In the genomic region with DNA sequence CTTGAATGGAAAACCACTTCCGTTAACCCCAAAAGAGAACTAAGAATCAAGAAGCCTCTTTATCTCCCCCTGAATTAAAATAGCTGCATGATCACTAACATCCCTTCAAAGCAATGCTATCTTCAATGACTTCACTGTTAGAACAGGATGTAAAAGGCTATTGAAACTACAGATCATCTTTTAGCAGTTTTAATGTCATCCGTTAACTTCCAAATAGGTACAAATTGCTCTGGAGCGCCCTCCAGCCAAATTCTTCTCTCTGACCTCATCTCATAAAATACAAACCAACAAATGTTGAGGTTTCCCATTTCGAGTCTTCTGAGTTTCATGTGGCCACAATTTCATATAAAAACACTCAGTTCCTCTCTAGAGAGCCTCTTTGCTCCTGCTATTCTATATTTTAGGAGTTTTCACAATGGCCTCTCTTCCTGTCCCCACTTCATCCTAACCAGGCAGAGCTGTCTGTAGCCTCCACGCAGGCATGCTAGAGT, we compare ENCODE assay signal across 16 cellular contexts. TPM values are rescaled to one million over a fixed set of nuclear protein-coding genes. Genes with fewer than 3 reads are reported as not detected.
DNase-seq lines count a peak whose midpoint lies in the region; ATAC-seq and TF ChIP-seq lines count a peak whose summit lies in the region.
"Had no signal": no experiment of that assay in that cellular context is flagged by ENCODE, and none has a peak within 500 bp of the region (broad histone marks: within the 10 kb centered on the region; RNA-seq: fewer than 3 reads in every experiment).

No MANE protein-coding gene starts in this region.

- H3K4me1 ChIP-seq in GM23338 (ENCODE audit: insufficient read depth), result peaks cover 51% of the 10 kb centered on the region
- H3K4me1 ChIP-seq: body of pancreas, SJSA1, suprapubic skin had no signal

- TF ChIP-seq CTCF in GM13977 (IDR thresholded peaks at IDR 0.05; ENCODE audit: extremely low read depth, insufficient read depth, missing control alignments) (peak; percentile 37), GM23338 (conservative IDR thresholded peaks at IDR 0.05; ENCODE audit: low read depth in 2 of 2) (peak; percentile 31 to 36; a peak in 3 of 4 replicates), WTC11 (IDR thresholded peaks at IDR 0.05) (no peak), natural killer cell (IDR thresholded peaks at IDR 0.05) (no peak)

- H3K4me3 Mint-ChIP-seq in GM23338, result no peak overlapping the region
- no peak overlapping the region for H3K4me3 Mint-ChIP-seq in WTC11
- peak overlapping the region; percentile 52 for H3K4me3 Mint-ChIP-seq in natural killer cell

- intact Hi-C loops in natural killer cell (cut with micrococcal nuclease), result no loop called here

- POLR2A ChIA-PET in WTC11 (lab: Charles Lee), result no interaction called here

- no peak overlapping the region for H3K27ac ChIP-seq in GM23338 (ENCODE audit: low read depth)
- H3K27ac ChIP-seq: body of pancreas, SJSA1, skin epidermis, suprapubic skin had no signal

- no peaks in the 10 kb centered on the region; the same call in 1 of the 2 replicates for H4K20me1 ChIP-seq in GM23338 (replicated peaks; ENCODE audit: insufficient read depth)

- no peak for ATAC-seq in GM23338
- no peak for ATAC-seq in WTC11
- no peak for ATAC-seq in natural killer cell
- ATAC-seq: body of pancreas, left colon had no signal

- CTCF ChIA-PET in WTC11 (lab: Charles Lee), result interaction anchor here (0.9 to 1.7 kb wide), 3 partner anchors 35 to 330 kb away, joined by 4 to 5 read pairs (median 4); no protein-coding TSS in a partner anchor

- H3K4me1 Mint-ChIP-seq in GM23338 (peaks cover 43% of the 10 kb centered on the region), WTC11 (peaks cover 51% of the 10 kb centered on the region), natural killer cell (peaks cover 53 to 58% of the 10 kb centered on the region in 2 donors)

- H3K4me2 ChIP-seq in GM23338, result peak overlapping the region; percentile 34; the same call in 1 of the 2 replicates

- no peak overlapping the region for H2AFZ ChIP-seq in GM23338

- H3K9me3 Mint-ChIP-seq in GM23338, result no peaks in the 10 kb centered on the region
- no peaks in the 10 kb centered on the region for H3K9me3 Mint-ChIP-seq in WTC11
- no peaks in the 10 kb centered on the region for H3K9me3 Mint-ChIP-seq in natural killer cell

- H3K9me2 ChIP-seq in GM23338 (ENCODE audit: insufficient read depth), result no peaks in the 10 kb centered on the region

- H3K27me3 Mint-ChIP-seq in GM23338 (ENCODE audit: insufficient read depth, low read depth, poor library complexity), result no peaks in the 10 kb centered on the region
- no peaks in the 10 kb centered on the region for H3K27me3 Mint-ChIP-seq in WTC11 (ENCODE audit: low read depth)
- no peaks in the 10 kb centered on the region for H3K27me3 Mint-ChIP-seq in natural killer cell (ENCODE audit: low read depth in 2 of 2)

- H3K27ac Mint-ChIP-seq in GM23338 (peak overlapping the region; percentile 64), WTC11 (peak overlapping the region; percentile 0; the same call in 1 of the 2 replicates), natural killer cell (peak overlapping the region; percentile 83 to 86)

- H3K36me3 Mint-ChIP-seq in GM23338 (ENCODE audit: low read depth) (peaks cover 10% of the 10 kb centered on the region; the same call in 2 of the 3 replicates), WTC11 (peaks cover 22% of the 10 kb centered on the region), natural killer cell (no peaks in the 10 kb centered on the region)

- no peaks in the 10 kb centered on the region for H3K36me3 ChIP-seq in GM23338 (ENCODE audit: insufficient read depth)
- H3K36me3 ChIP-seq: SJSA1, suprapubic skin had no signal

- no peak overlapping the region for H3K4me3 ChIP-seq in GM23338
- H3K4me3 ChIP-seq: body of pancreas, SJSA1, skin epidermis, suprapubic skin had no signal

- in situ Hi-C loops in GM13977 (cut with MboI; ENCODE audit: low pct_unique_long_range_greater_than_20kb, low sequenced_read_pairs, unreplicated experiment), result no loop called here

- H3F3A ChIP-seq in GM23338 (replicated peaks; ENCODE audit: low read depth), result no peaks in the 10 kb centered on the region

- no peaks in the 10 kb centered on the region for H3K27me3 ChIP-seq in GM23338 (ENCODE audit: insufficient read depth)
- H3K27me3 ChIP-seq: body of pancreas, SJSA1, suprapubic skin had no signal

- H3K79me2 ChIP-seq in GM23338 (replicated peaks; ENCODE audit: insufficient read depth), result peaks cover 8% of the 10 kb centered on the region

- DNase-seq in GM13977 (ENCODE audit: low spot score) (no peak), GM23338 (ENCODE audit: low spot score) (no peak), WTC11 (ENCODE audit: low spot score) (no peak), natural killer cell (no peak), SK-N-DZ (ENCODE audit: low spot score) (no peak), HCEC 1CT (no peak), retina (no peak), DMS53 treated with DMSO at 0.1 percent for 48 hours (lab: John Stamatoyannopoulos, UW; ENCODE audit: unreplicated experiment) (no peak)
- DNase-seq: body of pancreas, head of caudate nucleus, left colon, NCI-H146, NCI-H774 had no signal

TF ChIP-seq in GM23338, 12 proteins besides CTCF, POLR2A, EP300 and RAD21:
- no peak for TF ChIP-seq NANOG (IDR thresholded peaks at IDR 0.05; ENCODE audit: borderline replicate concordance)
- TF ChIP-seq STAT1 (IDR thresholded peaks at IDR 0.05; ENCODE audit: unreplicated experiment), result no peak
- no peak for TF ChIP-seq EZH2 (IDR thresholded peaks at IDR 0.05; ENCODE audit: low read depth, unreplicated experiment)
- no peak for TF ChIP-seq CREB1 (CRISPR knock-in tag; IDR thresholded peaks at IDR 0.05; ENCODE audit: low read depth)
TF ChIP-seq in GM23338: peak in this region for 0.

TF ChIP-seq in WTC11, 78 proteins besides CTCF, POLR2A, EP300 and RAD21:
- no peak for TF ChIP-seq ZNF263 (CRISPR knock-in tag; IDR thresholded peaks at IDR 0.05; ENCODE audit: low read depth)
- no peak for TF ChIP-seq HMGA2 (CRISPR knock-in tag; IDR thresholded peaks at IDR 0.05)
- TF ChIP-seq SP1 (CRISPR knock-in tag; conservative IDR thresholded peaks at IDR 0.05), result no peak
- TF ChIP-seq SOX15 (CRISPR knock-in tag; IDR thresholded peaks at IDR 0.05), result no peak
- TF ChIP-seq ZBTB43 (CRISPR knock-in tag; IDR thresholded peaks at IDR 0.05), result no peak
- TF ChIP-seq IRF2 (CRISPR knock-in tag; IDR thresholded peaks at IDR 0.05; ENCODE audit: borderline replicate concordance, low read depth), result no peak
- no peak for TF ChIP-seq ZNF121 (CRISPR knock-in tag; IDR thresholded peaks at IDR 0.05)
- no peak for TF ChIP-seq ELF4 (CRISPR knock-in tag; IDR thresholded peaks at IDR 0.05; ENCODE audit: low read depth)
- no peak for TF ChIP-seq GRHL2 (CRISPR knock-in tag; IDR thresholded peaks at IDR 0.05; ENCODE audit: insufficient replicate concordance, severe bottlenecking)
- no peak for TF ChIP-seq NR3C1 (CRISPR knock-in tag; conservative IDR thresholded peaks at IDR 0.05; ENCODE audit: low read depth)

RNA-seq across cellular contexts. Expression of gene B4GALT6, which starts 38.0 kb away (rescaled TPM):
- total RNA-seq in GM23338 (2014; rRNA removed; shearing (Covaris generic)), result 33.8 and 40.4 TPM in 2 replicates
- 14.8 and 15.9 TPM in 2 replicates for polyA plus RNA-seq in GM23338 (2016; fragmentation: Nextera tagmentation; extraction: Ambion mirVana)
- total RNA-seq in WTC11 (2021) (50.6 to 56.6 TPM (median 50.8 TPM) in 3 replicates), natural killer cell (10 to 100 TPM; 18.6 to 33.0 (median 20.6) TPM)
- polyA plus RNA-seq in SK-N-DZ (2014; cell fraction: cytosol; rRNA removed), result 6.1 TPM in 2 replicates
- 10.8 and 29.8 TPM in 2 replicates for polyA plus RNA-seq in SK-N-DZ (2014; cell fraction: nucleus; rRNA removed)

RNA-seq across cellular contexts. Expression of gene TTR, which starts 54.7 kb away (rescaled TPM):
- not detected in 2 replicates for total RNA-seq in GM23338 (2014; rRNA removed; shearing (Covaris generic))
- not detected in 2 replicates for polyA plus RNA-seq in GM23338 (2016; fragmentation: Nextera tagmentation; extraction: Ambion mirVana)
- total RNA-seq in WTC11 (2021) (1.0 to 1.7 TPM (median 1.3 TPM) in 3 replicates), natural killer cell (not detected)
- not detected in 2 replicates for polyA plus RNA-seq in SK-N-DZ (2014; cell fraction: cytosol; rRNA removed)
- polyA plus RNA-seq in SK-N-DZ (2014; cell fraction: nucleus; rRNA removed), result not detected in 2 replicates
- total RNA-seq: SJSA1, suprapubic skin had no signal

Comparison
In these comparisons a context has a peak if more than half of its experiments do, and no peak if none do; other contexts are left out.
1. CTCF ChIP-seq: peak in GM13977 (single experiment) and GM23338 (2 of 2); none in WTC11 (single experiment) and natural killer cell (single experiment).
2. H3K27ac Mint-ChIP-seq: peak in every context shown above with its lines; median percentile 84 in natural killer cell; 64 in GM23338; 0 in WTC11.